In the genomic region with DNA sequence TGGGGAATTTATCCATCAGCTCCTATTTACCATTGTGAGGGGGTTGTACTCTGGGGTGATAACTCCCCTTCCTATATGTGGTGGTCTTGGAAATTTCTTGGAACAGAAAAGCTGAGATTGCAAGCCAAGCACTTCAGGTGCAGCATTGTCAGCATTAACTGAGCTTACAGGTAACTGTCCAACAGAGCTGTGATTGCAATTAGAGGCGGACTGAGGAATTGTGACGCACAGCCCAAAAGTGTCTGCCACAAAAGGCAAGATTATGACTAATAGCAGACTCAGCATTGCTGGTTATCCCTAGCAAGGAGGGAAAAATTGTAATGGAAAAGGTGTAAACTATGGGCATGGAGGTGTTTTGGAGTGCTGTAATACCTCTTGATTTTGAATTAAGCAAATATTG, we compare ENCODE assay signal across 19 cellular contexts.
"Had no signal": no experiment of that assay in that cellular context is flagged by ENCODE, and none has a peak within 500 bp of the region (broad histone marks: within the 10 kb centered on the region; RNA-seq: fewer than 3 reads in every experiment).

No MANE protein-coding gene starts in this region.

- H3K9me3 ChIP-seq: ascending aorta, tibial artery had no signal

- H3K27me3 ChIP-seq: ascending aorta, cardiac muscle cell, tibial artery had no signal

- DNase-seq: activated CD4-positive, alpha-beta T cell treated with anti-CD3 and anti-CD28 coated beads for 1 hour; activated CD8-positive, alpha-beta memory T cell treated with anti-CD3 and anti-CD28 coated beads for 24 hours; activated effector memory CD4-positive, alpha-beta T cell treated with anti-CD3 and anti-CD28 coated beads, Interleukin-2, amount 50 U/mL, for 16 hours; activated naive CD4-positive, alpha-beta T cell treated with anti-CD3 and anti-CD28 coated beads, Interleukin-2, amount 50 U/mL, for 16 hours; activated T-cell treated with anti-CD3 and anti-CD28 coated beads, Interleukin-2, amount 50 U/mL, for 72 hours; effector memory CD8-positive, alpha-beta T cell; hypothalamus; islet precursor cell; midbrain; stimulated activated CD4-positive, alpha-beta T cell treated with anti-CD3 and anti-CD28 coated beads, Interleukin-12 subunit alpha, Interleukin-12 subunit beta, amount 100 ng/mL, for 4 hours; stimulated activated CD4-positive, alpha-beta T cell treated with anti-CD3 and anti-CD28 coated beads, Interleukin-2, amount 100 ng/mL, for 24 hours; stimulated activated naive CD4-positive, alpha-beta T cell treated with Interleukin-2 at 50 U/mL for 16 hours; tibial artery had no signal

- H3K9me3 Mint-ChIP-seq: activated T-cell treated with anti-CD3 and anti-CD28 coated beads, Interleukin-2, amount 50 U/mL, for 72 hours; effector memory CD8-positive, alpha-beta T cell had no signal

- H3K27ac ChIP-seq: ascending aorta, cardiac muscle cell, tibial artery had no signal

- H3K4me1 Mint-ChIP-seq: nephron had no signal

- FAIRE-seq: frontal cortex had no signal

- ATAC-seq: activated T-cell treated with anti-CD3 and anti-CD28 coated beads, Interleukin-2, amount 50 U/mL, for 72 hours; effector memory CD8-positive, alpha-beta T cell; left lobe of liver had no signal

- H3K36me3 ChIP-seq: ascending aorta, cardiac muscle cell, tibial artery had no signal

- H3K4me1 ChIP-seq: ascending aorta had no signal

- H3K4me3 Mint-ChIP-seq: activated T-cell treated with anti-CD3 and anti-CD28 coated beads, Interleukin-2, amount 50 U/mL, for 72 hours; effector memory CD8-positive, alpha-beta T cell; nephron had no signal

- H3K27ac Mint-ChIP-seq: activated T-cell treated with anti-CD3 and anti-CD28 coated beads, Interleukin-2, amount 50 U/mL, for 72 hours; effector memory CD8-positive, alpha-beta T cell; nephron had no signal

- H3K4me3 ChIP-seq: ascending aorta, cardiac muscle cell, lung, tibial artery had no signal
